ENCODE assay signal across 22 cellular contexts in genomic region chr7:71255537-71256178, GRCh38.
A peak's percentile ranks its signal among the peaks of the same experiment; 100 is the strongest.
DNase-seq lines count a peak whose midpoint lies in the region; ATAC-seq, FAIRE-seq and TF ChIP-seq lines count a peak whose summit lies in the region.
"Had no signal": no experiment of that assay in that cellular context is flagged by ENCODE, and none has a peak within 500 bp of the region (broad histone marks: within the 10 kb centered on the region; RNA-seq: fewer than 3 reads in every experiment).

No MANE protein-coding gene starts in this region.

- no peak overlapping the region for H2BK15ac ChIP-seq in H1 (ENCODE audit: low read length)

- peaks cover 16% of the 10 kb centered on the region for H3K4me1 ChIP-seq in HUES48 (ENCODE audit: control insufficient read depth, insufficient read depth, low read length)
- peaks cover 1 to 15% (median 4%) of the 10 kb centered on the region in 4 experiments; a peak in 6 of 7 replicates for H3K4me1 ChIP-seq in H1 (replicated peaks in 1 of 4; ENCODE audit: control insufficient read depth in 3 of 4, insufficient read depth in 4 of 4, low read length in 3 of 4)
- H3K4me1 ChIP-seq in iPS-18a (ENCODE audit: control insufficient read depth, low read depth, low read length), result peaks cover 21% of the 10 kb centered on the region
- H3K4me1 ChIP-seq: Caco-2 had no signal

- H3K4me3 ChIP-seq in HUES48 (ENCODE audit: low read depth, low read length) (peak overlapping the region; percentile 34; the same call in 1 of the 2 replicates), H1 (ENCODE audit: extremely low read depth in 1 of 4, insufficient read depth in 2 of 4, low read depth in 3 of 4, low read length in 4 of 4) (peak overlapping the region in 2 of 4 experiments; percentile 5 to 17; a peak in 1 of 8 replicates), iPS-18a (ENCODE audit: low read length) (peak overlapping the region; percentile 16)

- H4K91ac ChIP-seq in H1 (replicated peaks; ENCODE audit: insufficient read length, low read length), result peak overlapping the region; percentile 12

- FAIRE-seq in H1 (lab: Jason Lieb, UNC) (peak; percentile 28), frontal cortex (lab: Jason Lieb, UNC) (no peak)
- FAIRE-seq: A204.1, D721Med, GM12892, GM18507, HepG2 had no signal

- peak overlapping the region; percentile 67; the same call in 1 of the 2 replicates for H2BK5ac ChIP-seq in H1 (ENCODE audit: low read depth, low read length)

- H3K79me2 ChIP-seq in H1 (ENCODE audit: control insufficient read depth in 1 of 2, insufficient read depth in 2 of 2, low read length in 2 of 2), result peaks cover 0 to 63% of the 10 kb centered on the region in 2 experiments; a peak in 2 of 4 replicates

- no peak overlapping the region for H3K56ac ChIP-seq in H1 (replicated peaks; ENCODE audit: insufficient read length, low read depth, low read length)

- peak overlapping the region; percentile 20 to 63; a peak in 3 of 4 replicates for H3K4me2 ChIP-seq in H1 (ENCODE audit: insufficient read depth in 1 of 2, low read depth in 2 of 2, low read length in 2 of 2)

- H2AFZ ChIP-seq in H1 (ENCODE audit: low read length), result no peak overlapping the region

- peak overlapping the region; percentile 89; the same call in 1 of the 2 replicates for H2BK12ac ChIP-seq in H1 (ENCODE audit: low read depth, low read length)

- TF ChIP-seq POLR2A in H1 (IDR thresholded peaks at IDR 0.05; ENCODE audit: control extremely low read depth in 1 of 2, low read depth in 2 of 2, low read length in 2 of 2), result no peak

- H4K20me1 ChIP-seq in H1 (replicated peaks in 1 of 2; ENCODE audit: control insufficient read depth in 1 of 2, insufficient read depth in 2 of 2, low read length in 2 of 2), result no peaks in the 10 kb centered on the region

- TF ChIP-seq RAD21 in H1 (IDR thresholded peaks at IDR 0.05 in 1 of 2, conservative IDR thresholded peaks at IDR 0.05 in 1 of 2; ENCODE audit: low read depth in 2 of 2, low read length in 2 of 2), result no peak

- TF ChIP-seq EP300 in H1 (IDR thresholded peaks at IDR 0.05; ENCODE audit: borderline replicate concordance in 1 of 2, low read depth in 2 of 2, low read length in 2 of 2), result no peak

- H3K79me1 ChIP-seq in H1 (ENCODE audit: low read depth, low read length), result peaks cover 6% of the 10 kb centered on the region

- no peak overlapping the region for H3K14ac ChIP-seq in H1 (ENCODE audit: insufficient read length)

- peak overlapping the region; percentile 44 for H3K18ac ChIP-seq in H1 (ENCODE audit: extremely low read depth, low read length)

- peak overlapping the region; percentile 91 for H3K27ac ChIP-seq in HUES48 (ENCODE audit: low read depth, low read length)
- peak overlapping the region; percentile 78; the same call in 1 of the 2 replicates for H3K27ac ChIP-seq in H1 (ENCODE audit: low read depth, low read length)
- peak overlapping the region; percentile 25 for H3K27ac ChIP-seq in iPS-18a (ENCODE audit: low read length)
- H3K27ac ChIP-seq: C4-2B had no signal

- H2BK120ac ChIP-seq in H1 (replicated peaks; ENCODE audit: low read depth, low read length), result no peak overlapping the region

- ATAC-seq in GM21526 (IDR thresholded peaks at IDR 0.05; ENCODE audit: low FRiP score, unreplicated experiment), result no peak
- ATAC-seq: HepG2 had no signal

- H3K23me2 ChIP-seq in H1 (ENCODE audit: low read depth, low read length), result no peaks in the 10 kb centered on the region

- H2AK5ac ChIP-seq in H1 (ENCODE audit: low read depth, low read length), result no peak overlapping the region; the same call in 1 of the 2 replicates

- TF ChIP-seq CTCF in H1 (IDR thresholded peaks at IDR 0.05; ENCODE audit: control extremely low read depth in 1 of 3, insufficient read depth in 1 of 3, low read depth in 1 of 3, low read length in 3 of 3), result no peak

- H3K9ac ChIP-seq in HUES48 (ENCODE audit: low read depth, low read length) (0 out of 2 replicates have a peak overlapping the region, but pooled peaks have one; percentile 16), H1 (replicated peaks in 1 of 4; ENCODE audit: extremely low read depth in 1 of 4, low read depth in 3 of 4, low read length in 3 of 4) (no peak overlapping the region), iPS-18a (ENCODE audit: low read length) (peak overlapping the region; percentile 21)

- no peaks in the 10 kb centered on the region for H3K27me3 ChIP-seq in HUES48 (ENCODE audit: control insufficient read depth, insufficient read depth, low read length)
- H3K27me3 ChIP-seq in H1 (replicated peaks in 1 of 4; ENCODE audit: control insufficient read depth in 3 of 4, extremely low read depth in 1 of 4, insufficient read depth in 3 of 4, low read length in 3 of 4), result no peaks in the 10 kb centered on the region
- no peaks in the 10 kb centered on the region for H3K27me3 ChIP-seq in iPS-18a (ENCODE audit: control insufficient read depth, insufficient read depth, low read length)

- H2BK20ac ChIP-seq in H1 (ENCODE audit: low read length), result peak overlapping the region; percentile 6; the same call in 1 of the 2 replicates

- WGBS in H1 (ENCODE audit: extremely low coverage in 1 of 2, insufficient coverage in 1 of 2, insufficient read length in 1 of 2, insufficient replicate concordance in 2 of 2, low coverage in 1 of 2, low lambda C conversion rate in 2 of 2, missing lambda C conversion rate in 1 of 2), 2 experiments, result 50% methylated on average over 4 of the region's 4 CpGs; no CpG with 5 or more reads in 1 of the 2 experiments

- peaks cover 26% of the 10 kb centered on the region for H3K9me3 ChIP-seq in HUES48 (ENCODE audit: control insufficient read depth, insufficient read depth, low read length)
- peaks cover 12 to 18% of the 10 kb centered on the region in 2 experiments; a peak in 3 of 4 replicates for H3K9me3 ChIP-seq in H1 (ENCODE audit: insufficient read depth in 2 of 2, low read depth in 1 of 2, low read length in 1 of 2)
- H3K9me3 ChIP-seq in iPS-18a (ENCODE audit: control insufficient read depth, low read depth, low read length), result no peaks in the 10 kb centered on the region

- POLR2A ChIA-PET in H1 (lab: Charles Lee; ENCODE audit: partially characterized antibody), result interaction anchor here (1.3 to 1.6 kb wide), 2 partner anchors 10 to 122 kb away, joined by 3 to 5 read pairs; no protein-coding TSS in a partner anchor

- CTCF ChIA-PET in H1 (lab: Charles Lee; ENCODE audit: partially characterized antibody), result interaction anchor here (1.0 to 1.9 kb wide), 7 partner anchors 9 to 480 kb away, joined by 4 to 7 read pairs (median 5); no protein-coding TSS in a partner anchor

- no peak overlapping the region for H3K4ac ChIP-seq in H1 (replicated peaks; ENCODE audit: insufficient read length, low read depth, low read length)

- H4K8ac ChIP-seq in H1 (ENCODE audit: extremely low read depth, insufficient read depth, low read length), result no peak overlapping the region

- DNase-seq in H1 (ENCODE audit: low read depth in 1 of 2, low spot score in 2 of 2) (no peak), OCI-M2 (lab: John Stamatoyannopoulos, UW; ENCODE audit: unreplicated experiment) (no peak), AG08396 (ENCODE audit: low spot score) (no peak), frontal cortex (ENCODE audit: low spot score in 2 of 2) (no peak)
- DNase-seq: ACHN; AML-193; Caco-2; CD4-positive, alpha-beta T cell; GDM1; GOT3; HCEC 1CT; Karpas-422; KBM-7 had no signal

- H3K23ac ChIP-seq in H1 (ENCODE audit: insufficient read length), result no peak overlapping the region

- H4K5ac ChIP-seq in H1 (ENCODE audit: insufficient read length, low read depth, low read length), result no peak overlapping the region

- H3K36me3 ChIP-seq in HUES48 (ENCODE audit: control insufficient read depth, insufficient read depth, low read length), result no peaks in the 10 kb centered on the region; the same call in 1 of the 2 replicates
- peaks cover 0 to 8% (median 3%) of the 10 kb centered on the region in 4 experiments; a peak in 3 of 8 replicates for H3K36me3 ChIP-seq in H1 (ENCODE audit: control insufficient read depth in 2 of 4, insufficient read depth in 4 of 4, low read length in 3 of 4)
- H3K36me3 ChIP-seq in iPS-18a (ENCODE audit: control insufficient read depth, low read depth, low read length), result no peaks in the 10 kb centered on the region

TF ChIP-seq in H1, 55 proteins besides CTCF, POLR2A, EP300 and RAD21 (continues in another document):
- 0 out of 2 replicates have a peak, but pooled peaks have one; percentile 9 for TF ChIP-seq ATF2 (IDR thresholded peaks at IDR 0.05; ENCODE audit: low read length)
- TF ChIP-seq TEAD4 (IDR thresholded peaks at IDR 0.05; ENCODE audit: low read depth, low read length), result 0 out of 2 replicates have a peak, but pooled peaks have one; percentile 46
- no peak for TF ChIP-seq ATF3 (IDR thresholded peaks at IDR 0.05; ENCODE audit: insufficient read depth, low read depth, low read length)

Comparison
In these comparisons a context has a peak if more than half of its experiments do, and no peak if none do; other contexts are left out.
1. H3K27ac ChIP-seq: peak in every context shown above with its lines; median percentile 91 in HUES48; 78 in H1; 25 in iPS-18a.
2. H3K9ac ChIP-seq: peak in HUES48 (single experiment) and iPS-18a (single experiment); none in H1 (0 of 4).